Comparison of ENCODE assay signal across 19 cellular contexts in the genomic region with DNA sequence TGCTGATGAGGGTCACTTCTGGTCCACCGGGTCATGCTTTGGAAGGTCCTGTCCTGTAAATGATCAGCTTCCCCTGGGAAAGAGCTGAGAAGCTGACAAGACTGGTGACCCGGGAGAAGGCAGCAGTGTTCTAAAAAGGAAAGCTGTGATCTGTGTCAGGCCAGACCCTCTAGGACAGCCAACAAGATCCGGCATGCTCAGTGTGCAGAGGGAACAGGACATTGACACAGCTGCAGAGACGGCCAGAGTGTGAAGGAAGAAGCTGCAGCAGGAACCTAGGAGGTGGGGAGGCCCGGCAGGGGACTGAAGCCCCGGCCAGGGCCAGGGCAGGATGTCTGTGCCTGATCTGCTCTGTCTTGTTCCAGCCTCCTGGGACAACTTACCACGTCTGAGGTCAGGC.
A peak's percentile ranks its signal among the peaks of the same experiment; 100 is the strongest.
DNase-seq lines count a peak whose midpoint lies in the region; ATAC-seq and TF ChIP-seq lines count a peak whose summit lies in the region.
"Had no signal": no experiment of that assay in that cellular context is flagged by ENCODE, and none has a peak within 500 bp of the region (broad histone marks: within the 10 kb centered on the region; RNA-seq: fewer than 3 reads in every experiment).

No MANE protein-coding gene starts in this region.

- ATAC-seq in central memory CD8-positive, alpha-beta T cell (replicated peaks; ENCODE audit: extremely low read depth, poor library complexity, severe bottlenecking), result no peak
- no peak for ATAC-seq in HG03571 (IDR thresholded peaks at IDR 0.05; ENCODE audit: unreplicated experiment)
- ATAC-seq: left lung, mucosa of descending colon had no signal

- H3K4me1 ChIP-seq in vagina, result peaks cover 32% of the 10 kb centered on the region

- H3K27ac Mint-ChIP-seq in central memory CD8-positive, alpha-beta T cell (ENCODE audit: low read depth), result no peak overlapping the region
- no peak overlapping the region for H3K27ac Mint-ChIP-seq in osteocyte (ENCODE audit: unreplicated experiment)
- H3K27ac Mint-ChIP-seq: CD4-positive, CD25-positive, alpha-beta regulatory T cell had no signal

- H3K27me3 ChIP-seq in vagina, result no peaks in the 10 kb centered on the region
- H3K27me3 ChIP-seq: left lung, thyroid gland had no signal

- TF ChIP-seq POLR2A in NB4 (IDR thresholded peaks at IDR 0.05; ENCODE audit: extremely low read depth, insufficient read length), result no peak
- TF ChIP-seq POLR2A in vagina (IDR thresholded peaks at IDR 0.05), result no peak

- peaks cover 8% of the 10 kb centered on the region for H3K36me3 Mint-ChIP-seq in central memory CD8-positive, alpha-beta T cell (ENCODE audit: insufficient read depth)
- H3K36me3 Mint-ChIP-seq in osteocyte (ENCODE audit: unreplicated experiment), result no peaks in the 10 kb centered on the region
- H3K36me3 Mint-ChIP-seq: CD4-positive, CD25-positive, alpha-beta regulatory T cell had no signal

- H3K4me3 Mint-ChIP-seq in central memory CD8-positive, alpha-beta T cell, result peak overlapping the region; percentile 75
- no peak overlapping the region for H3K4me3 Mint-ChIP-seq in osteocyte (ENCODE audit: unreplicated experiment)
- H3K4me3 Mint-ChIP-seq: CD4-positive, CD25-positive, alpha-beta regulatory T cell had no signal

- intact Hi-C loops in vagina (cut with DNase I), result no loop called here

- peak; percentile 58 for DNase-seq in activated CD8-positive, alpha-beta memory T cell treated with anti-CD3 and anti-CD28 coated beads for 24 hours
- no peak for DNase-seq in activated CD8-positive, alpha-beta memory T cell treated with anti-CD3 and anti-CD28 coated beads, Interleukin-2, amount 50 U/mL, for 4 hours
- DNase-seq in NB4 (ENCODE audit: low read depth), result peak; percentile 84
- no peak for DNase-seq in central memory CD8-positive, alpha-beta T cell (ENCODE audit: low spot score in 2 of 2)
- DNase-seq in osteocyte (ENCODE audit: extremely low spot score, unreplicated experiment), result peak; percentile 56
- DNase-seq in vagina (ENCODE audit: extremely low spot score in 2 of 2), result no peak
- no peak for DNase-seq in activated CD4-positive, CD25-positive, alpha-beta regulatory T cell treated with anti-CD3 and anti-CD28 coated beads, Interleukin-2, amount 50 U/mL, for 72 hours
- DNase-seq: activated CD4-positive, CD25-positive, alpha-beta regulatory T cell; activated naive CD4-positive, alpha-beta T cell treated with anti-CD3 and anti-CD28 coated beads, Interleukin-2, amount 50 U/mL, for 16 hours; CD4-positive, CD25-positive, alpha-beta regulatory T cell; erythroblast; GOT3; left lung; mucosa of descending colon; NCI-H1930; retina; stimulated activated naive CD4-positive, alpha-beta T cell; thyroid gland had no signal

- no peak overlapping the region for H3K27ac ChIP-seq in vagina
- H3K27ac ChIP-seq: left lung, thyroid gland had no signal

- H3K9me3 Mint-ChIP-seq in central memory CD8-positive, alpha-beta T cell, result no peaks in the 10 kb centered on the region
- no peaks in the 10 kb centered on the region for H3K9me3 Mint-ChIP-seq in osteocyte (ENCODE audit: unreplicated experiment)
- H3K9me3 Mint-ChIP-seq: CD4-positive, CD25-positive, alpha-beta regulatory T cell had no signal

- peaks cover 94% of the 10 kb centered on the region for H3K4me1 Mint-ChIP-seq in central memory CD8-positive, alpha-beta T cell
- peaks cover 9% of the 10 kb centered on the region for H3K4me1 Mint-ChIP-seq in osteocyte (ENCODE audit: unreplicated experiment)

- H3K36me3 ChIP-seq in vagina, result no peaks in the 10 kb centered on the region
- H3K36me3 ChIP-seq: left lung, thyroid gland had no signal

- no peaks in the 10 kb centered on the region for H3K9me3 ChIP-seq in vagina
- H3K9me3 ChIP-seq: left lung, mucosa of descending colon, thyroid gland had no signal

- H3K27me3 Mint-ChIP-seq in central memory CD8-positive, alpha-beta T cell, result no peaks in the 10 kb centered on the region
- H3K27me3 Mint-ChIP-seq in osteocyte (ENCODE audit: unreplicated experiment), result no peaks in the 10 kb centered on the region
- H3K27me3 Mint-ChIP-seq: CD4-positive, CD25-positive, alpha-beta regulatory T cell had no signal

- H3K4me3 ChIP-seq in NB4 (ENCODE audit: low read depth, low read length), result no peak overlapping the region
- no peak overlapping the region for H3K4me3 ChIP-seq in vagina
- H3K4me3 ChIP-seq: left lung, mucosa of descending colon, thyroid gland had no signal

- no peak for TF ChIP-seq CTCF in NB4 (IDR thresholded peaks at IDR 0.05; ENCODE audit: low read depth, low read length)
- TF ChIP-seq CTCF in osteocyte (IDR thresholded peaks at IDR 0.05), result no peak
- no peak for TF ChIP-seq CTCF in vagina (IDR thresholded peaks at IDR 0.05)

Comparison
In these comparisons a context has a peak if more than half of its experiments do, and no peak if none do; other contexts are left out.
1. DNase-seq: peak in activated CD8-positive, alpha-beta memory T cell treated with anti-CD3 and anti-CD28 coated beads for 24 hours (single experiment), NB4 (single experiment) and osteocyte (single experiment); none in activated CD8-positive, alpha-beta memory T cell treated with anti-CD3 and anti-CD28 coated beads, Interleukin-2, amount 50 U/mL, for 4 hours (single experiment), central memory CD8-positive, alpha-beta T cell (0 of 2), vagina (0 of 2) and activated CD4-positive, CD25-positive, alpha-beta regulatory T cell treated with anti-CD3 and anti-CD28 coated beads, Interleukin-2, amount 50 U/mL, for 72 hours (single experiment).